Comparison of ENCODE assay signal across 32 cellular contexts in the genomic region with DNA sequence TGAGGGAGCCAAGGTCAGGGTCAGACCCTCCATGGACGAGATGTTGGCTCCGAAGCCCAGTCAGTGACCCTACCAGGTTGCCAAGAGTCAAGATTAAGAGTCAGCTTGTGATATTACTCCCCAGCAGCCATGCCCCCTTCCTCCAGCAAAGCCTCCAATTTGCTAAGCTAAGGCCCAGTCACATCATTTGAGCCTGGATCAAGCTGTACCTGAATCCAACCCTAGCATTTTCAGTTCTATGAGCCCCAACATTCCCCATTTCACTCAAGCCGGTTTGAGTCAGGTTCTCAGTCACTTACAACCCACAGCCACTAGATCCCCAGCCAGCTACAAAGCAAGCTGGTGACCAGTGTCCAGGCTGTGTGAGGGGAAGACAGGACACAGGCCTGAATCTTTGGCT.
"Had no signal": no experiment of that assay in that cellular context is flagged by ENCODE, and none has a peak within 500 bp of the region (broad histone marks: within the 10 kb centered on the region; RNA-seq: fewer than 3 reads in every experiment).

No MANE protein-coding gene starts in this region.

- H3K4me3 Mint-ChIP-seq: activated B cell treated with CpG ODN at 0.5 μM for 24 hours; activated CD4-positive, alpha-beta memory T cell treated with anti-CD3 and anti-CD28 coated beads for 36 hours; activated CD4-positive, alpha-beta T cell treated with anti-CD3 and anti-CD28 coated beads, Interleukin-2, amount 10 ng/mL, durations not matched to agents 24 days and 14 days; activated CD8-positive, alpha-beta T cell treated with anti-CD3 and anti-CD28 coated beads for 36 hours; activated naive CD8-positive, alpha-beta T cell treated with anti-CD3 and anti-CD28 coated beads for 36 hours; activated T-cell treated with anti-CD3 and anti-CD28 coated beads, Interleukin-2, amount 50 U/mL, for 4 hours; activated T-cell treated with anti-CD3 and anti-CD28 coated beads, Interleukin-2, amount 50 U/mL, for 72 hours; activated T-helper 1 cell treated with anti-CD3 and anti-CD28 coated beads, Interleukin-12 subunit alpha, Interleukin-12 subunit beta, Interleukin-2, Interleukin-4 antibody, amounts not matched to agents 30 ng/mL and 10 ng/mL and 1 ng/mL, durations not matched to agents 14 hours and 24 hours and 36 hours; activated T-helper 17 cell treated with anti-CD3 and anti-CD28 coated beads, Interleukin-2, amount 50 U/mL, for 72 hours; brain; T-helper 1 cell treated with Interleukin-12 subunit alpha and Interleukin-12 subunit beta and Interleukin-4 antibody, amounts not matched to agents 30 μg/mL and 1 μg/mL, for 36 hours; T-helper 2 cell treated with Interferon-gamma antibody and Interleukin-4, amounts not matched to agents 5 μg/mL and 100 μg/mL, for 36 hours had no signal

- H3K27me3 Mint-ChIP-seq: activated B cell treated with CpG ODN at 0.5 μM for 24 hours; activated CD4-positive, alpha-beta memory T cell treated with anti-CD3 and anti-CD28 coated beads for 36 hours; activated CD4-positive, alpha-beta T cell treated with anti-CD3 and anti-CD28 coated beads, Interleukin-2, amount 10 ng/mL, durations not matched to agents 24 days and 14 days; activated CD8-positive, alpha-beta T cell treated with anti-CD3 and anti-CD28 coated beads for 36 hours; activated naive CD8-positive, alpha-beta T cell treated with anti-CD3 and anti-CD28 coated beads for 36 hours; activated T-helper 17 cell treated with anti-CD3 and anti-CD28 coated beads, Interleukin-2, amount 50 U/mL, for 72 hours had no signal

- H3K27ac Mint-ChIP-seq: activated B cell treated with CpG ODN at 0.5 μM for 24 hours; activated CD4-positive, alpha-beta memory T cell treated with anti-CD3 and anti-CD28 coated beads for 36 hours; activated CD4-positive, alpha-beta T cell treated with anti-CD3 and anti-CD28 coated beads, Interleukin-2, amount 10 ng/mL, durations not matched to agents 24 days and 14 days; activated CD8-positive, alpha-beta T cell treated with anti-CD3 and anti-CD28 coated beads for 36 hours; activated naive CD4-positive, alpha-beta T cell treated with anti-CD3 and anti-CD28 coated beads, Interleukin-2, amount 50 U/mL, for 72 hours; activated naive CD8-positive, alpha-beta T cell treated with anti-CD3 and anti-CD28 coated beads for 36 hours; activated T-cell treated with anti-CD3 and anti-CD28 coated beads, Interleukin-2, amount 50 U/mL, for 72 hours; activated T-helper 1 cell treated with anti-CD3 and anti-CD28 coated beads, Interleukin-12 subunit alpha, Interleukin-12 subunit beta, Interleukin-2, Interleukin-4 antibody, amounts not matched to agents 30 ng/mL and 10 ng/mL and 1 ng/mL, durations not matched to agents 14 hours and 24 hours and 36 hours; activated T-helper 17 cell treated with anti-CD3 and anti-CD28 coated beads, Interleukin-2, amount 50 U/mL, for 72 hours; brain; T-helper 1 cell treated with Interleukin-12 subunit alpha and Interleukin-12 subunit beta and Interleukin-4 antibody, amounts not matched to agents 30 μg/mL and 1 μg/mL, for 36 hours; T-helper 2 cell treated with Interferon-gamma antibody and Interleukin-4, amounts not matched to agents 5 μg/mL and 100 μg/mL, for 36 hours had no signal

- H3K27ac ChIP-seq: ascending aorta, cardiac muscle cell, VCaP had no signal

- H3K27me3 ChIP-seq: ascending aorta, cardiac muscle cell had no signal

- H3K4me3 ChIP-seq: ascending aorta, cardiac muscle cell had no signal

- H3K4me1 Mint-ChIP-seq: activated B cell treated with CpG ODN at 0.5 μM for 24 hours; activated CD4-positive, alpha-beta T cell treated with anti-CD3 and anti-CD28 coated beads, Interleukin-2, amount 10 ng/mL, durations not matched to agents 24 days and 14 days; activated naive CD8-positive, alpha-beta T cell treated with anti-CD3 and anti-CD28 coated beads for 36 hours; activated T-helper 17 cell treated with anti-CD3 and anti-CD28 coated beads, Interleukin-2, amount 50 U/mL, for 72 hours had no signal

- H3K9me3 ChIP-seq: ascending aorta had no signal

- H3K4me1 ChIP-seq: ascending aorta had no signal

- H3K9me3 Mint-ChIP-seq: activated B cell treated with CpG ODN at 0.5 μM for 24 hours; activated CD4-positive, alpha-beta memory T cell treated with anti-CD3 and anti-CD28 coated beads for 36 hours; activated CD4-positive, alpha-beta T cell treated with anti-CD3 and anti-CD28 coated beads, Interleukin-2, amount 10 ng/mL, durations not matched to agents 24 days and 14 days; activated CD8-positive, alpha-beta T cell treated with anti-CD3 and anti-CD28 coated beads for 36 hours; activated naive CD4-positive, alpha-beta T cell treated with anti-CD3 and anti-CD28 coated beads, Interleukin-2, amount 50 U/mL, for 72 hours; activated naive CD8-positive, alpha-beta T cell treated with anti-CD3 and anti-CD28 coated beads for 36 hours; activated T-cell treated with anti-CD3 and anti-CD28 coated beads, Interleukin-2, amount 50 U/mL, for 4 hours; activated T-cell treated with anti-CD3 and anti-CD28 coated beads, Interleukin-2, amount 50 U/mL, for 72 hours; activated T-helper 1 cell treated with anti-CD3 and anti-CD28 coated beads, Interleukin-12 subunit alpha, Interleukin-12 subunit beta, Interleukin-2, Interleukin-4 antibody, amounts not matched to agents 30 ng/mL and 10 ng/mL and 1 ng/mL, durations not matched to agents 14 hours and 24 hours and 36 hours; activated T-helper 17 cell treated with anti-CD3 and anti-CD28 coated beads, Interleukin-2, amount 50 U/mL, for 72 hours; T-helper 1 cell treated with Interleukin-12 subunit alpha and Interleukin-12 subunit beta and Interleukin-4 antibody, amounts not matched to agents 30 μg/mL and 1 μg/mL, for 36 hours; T-helper 2 cell treated with Interferon-gamma antibody and Interleukin-4, amounts not matched to agents 5 μg/mL and 100 μg/mL, for 36 hours had no signal

- H3K36me3 ChIP-seq: cardiac muscle cell had no signal

- DNase-seq: activated B cell treated with CpG ODN at 0.5 μM for 24 hours; activated CD4-positive, alpha-beta memory T cell treated with anti-CD3 and anti-CD28 coated beads for 36 hours; activated CD4-positive, alpha-beta T cell treated with anti-CD3 and anti-CD28 coated beads for 4 hours; activated CD4-positive, alpha-beta T cell treated with anti-CD3 and anti-CD28 coated beads, Interleukin-2, amount 10 ng/mL, durations not matched to agents 24 days and 14 days; activated CD4-positive, alpha-beta T cell treated with anti-CD3 and anti-CD28 coated beads, Interleukin-2, amount 50 U/mL, for 1 hour; activated CD4-positive, alpha-beta T cell treated with anti-CD3 and anti-CD28 coated beads, Interleukin-2, amount 50 U/mL, for 4 hours; activated CD4-positive, CD25-positive, alpha-beta regulatory T cell treated with anti-CD3 and anti-CD28 coated beads, Interleukin-2, amount 50 U/mL, for 72 hours; activated CD8-positive, alpha-beta memory T cell treated with anti-CD3 and anti-CD28 coated beads, Interleukin-2, amount 50 U/mL, for 4 hours; activated CD8-positive, alpha-beta T cell treated with anti-CD3 and anti-CD28 coated beads for 36 hours; activated effector memory CD4-positive, alpha-beta T cell treated with anti-CD3 and anti-CD28 coated beads, Interleukin-2, amount 50 U/mL, for 16 hours; activated naive CD4-positive, alpha-beta T cell treated with anti-CD3 and anti-CD28 coated beads, Interleukin-2, amount 50 U/mL, for 16 hours; activated naive CD4-positive, alpha-beta T cell treated with Interleukin-2 at 50 U/mL for 16 hours; activated naive CD8-positive, alpha-beta T cell treated with anti-CD3 and anti-CD28 coated beads for 36 hours; activated T-cell treated with anti-CD3 and anti-CD28 coated beads for 4 hours; activated T-cell treated with anti-CD3 and anti-CD28 coated beads, Interleukin-2, amount 50 U/mL, for 1 hour; activated T-cell treated with anti-CD3 and anti-CD28 coated beads, Interleukin-2, amount 50 U/mL, for 4 hours; activated T-cell treated with anti-CD3 and anti-CD28 coated beads, Interleukin-2, amount 50 U/mL, for 72 hours; amygdala; anterior cingulate cortex; central memory CD4-positive, alpha-beta T cell; T-helper 1 cell; T-helper 2 cell; T-helper 9 cell had no signal
